Comparison of ENCODE assay signal across 15 cellular contexts in genomic region chr9:134863306-134863902, GRCh38. TPM values are rescaled to one million over a fixed set of nuclear protein-coding genes. Genes with fewer than 3 reads are reported as not detected.
"Had no signal": no experiment of that assay in that cellular context is flagged by ENCODE, and none has a peak within 500 bp of the region (broad histone marks: within the 10 kb centered on the region; RNA-seq: fewer than 3 reads in every experiment).

No MANE protein-coding gene starts in this region.

- DNase-seq: activated CD4-positive, alpha-beta T cell treated with anti-CD3 and anti-CD28 coated beads for 48 hours; activated CD8-positive, alpha-beta T cell treated with anti-CD3 and anti-CD28 coated beads, Interleukin-2, amount 10 ng/mL, durations not matched to agents 7 days and 5 days; activated naive CD4-positive, alpha-beta T cell treated with Interleukin-2 at 50 U/mL for 16 hours; activated naive CD8-positive, alpha-beta T cell treated with anti-CD3 and anti-CD28 coated beads, Interleukin-2, amount 50 U/mL, for 24 hours; effector memory CD8-positive, alpha-beta T cell; hippocampal formation; left cardiac atrium; naive B cell had no signal

- H3K4me1 ChIP-seq: upper lobe of left lung had no signal

- H3K36me3 ChIP-seq: right atrium auricular region, upper lobe of left lung had no signal

- H3K4me2 ChIP-seq: smooth muscle cell had no signal

- H3K4me3 ChIP-seq: lung, right atrium auricular region, smooth muscle cell, upper lobe of left lung had no signal

- H3K27ac ChIP-seq: right atrium auricular region, upper lobe of left lung had no signal

- H3K27me3 ChIP-seq: right atrium auricular region, upper lobe of left lung had no signal

- ATAC-seq: activated CD8-positive, alpha-beta T cell treated with anti-CD3 and anti-CD28 coated beads, Interleukin-2, amount 10 ng/mL, durations not matched to agents 7 days and 5 days; activated naive CD8-positive, alpha-beta T cell treated with anti-CD3 and anti-CD28 coated beads, Interleukin-2, amount 50 U/mL, for 24 hours; effector memory CD8-positive, alpha-beta T cell; stimulated activated effector memory CD8-positive, alpha-beta T cell treated with anti-CD3 and anti-CD28 coated beads, Interleukin-12 subunit alpha, Interleukin-12 subunit beta, amount 100 ng/mL, for 72 hours had no signal

- H3K9me3 ChIP-seq: right atrium auricular region, upper lobe of left lung had no signal

RNA-seq across cellular contexts. Expression of gene FCN2, which starts 17.2 kb away (rescaled TPM):
- total RNA-seq: activated CD8-positive, alpha-beta T cell treated with anti-CD3 and anti-CD28 coated beads, Interleukin-2, amount 10 ng/mL, durations not matched to agents 7 days and 5 days; epithelial cell of proximal tubule; glomerular endothelial cell; lung; right atrium auricular region; smooth muscle cell; upper lobe of left lung had no signal
- polyA plus RNA-seq: smooth muscle cell had no signal

RNA-seq across cellular contexts. Expression of gene FCN1, which starts 54.3 kb away (rescaled TPM):
- total RNA-seq: activated CD8-positive, alpha-beta T cell treated with anti-CD3 and anti-CD28 coated beads, Interleukin-2, amount 10 ng/mL, durations not matched to agents 7 days and 5 days; epithelial cell of proximal tubule; glomerular endothelial cell; smooth muscle cell had no signal
